In the genomic region with DNA sequence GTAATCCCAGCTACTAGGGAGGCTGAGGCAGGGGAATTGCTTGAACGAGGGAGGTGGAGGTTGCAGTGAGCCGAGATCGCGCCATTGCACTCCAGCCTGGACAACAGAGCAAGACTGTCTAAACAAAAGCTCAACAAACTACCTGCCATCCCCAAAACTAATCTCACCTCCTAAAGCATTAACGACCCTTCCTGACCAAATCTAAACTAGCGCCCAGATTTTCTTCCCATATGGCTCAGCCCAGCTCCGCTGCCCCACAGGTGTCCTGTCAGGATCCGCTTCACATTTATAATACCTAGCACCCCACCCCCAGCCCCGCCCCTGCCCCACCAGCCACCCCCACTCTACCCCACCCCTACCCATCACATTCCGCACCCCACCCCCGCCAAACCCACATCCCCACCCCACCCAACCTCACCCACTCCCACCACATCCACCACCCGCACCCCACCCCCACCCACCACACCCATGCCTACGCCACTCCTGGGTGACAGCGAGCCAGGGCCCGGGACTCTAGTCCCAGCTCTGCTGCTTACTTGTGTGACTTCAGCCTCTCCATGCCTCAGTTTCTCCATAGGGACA, we compare ENCODE assay signal across 8 cellular contexts. TPM values are rescaled to one million over a fixed set of nuclear protein-coding genes. Genes with fewer than 3 reads are reported as not detected.
DNase-seq lines count a peak whose midpoint lies in the region; ATAC-seq and TF ChIP-seq lines count a peak whose summit lies in the region.

No MANE protein-coding gene starts in this region.

- peak overlapping the region; percentile 4 for H3K27ac Mint-ChIP-seq in glutamatergic neuron (ENCODE audit: unreplicated experiment)

- H3K36me3 Mint-ChIP-seq in activated T-cell treated with anti-CD3 and anti-CD28 coated beads, Interleukin-2, amount 50 U/mL, for 4 hours (ENCODE audit: insufficient read depth) = no peaks in the 10 kb centered on the region
- H3K36me3 Mint-ChIP-seq in glutamatergic neuron (ENCODE audit: unreplicated experiment) = no peaks in the 10 kb centered on the region

- H3K27me3 ChIP-seq in skeletal muscle tissue (ENCODE audit: control insufficient read depth in 3 of 3, insufficient read depth in 3 of 3, low read length in 3 of 3) = no peaks in the 10 kb centered on the region

- no peaks in the 10 kb centered on the region for H3K9me3 ChIP-seq in skeletal muscle tissue (ENCODE audit: control insufficient read depth in 3 of 3, low read length in 3 of 3)

- TF ChIP-seq CTCF in 22Rv1 (IDR thresholded peaks at IDR 0.05) (no peak), glutamatergic neuron (IDR thresholded peaks at IDR 0.05; ENCODE audit: partially characterized antibody, unreplicated experiment) (no peak)

- H3K9ac ChIP-seq in skeletal muscle tissue (ENCODE audit: low read depth in 1 of 3, low read length in 3 of 3) = peak overlapping the region; percentile 95 to 97 (median 95)

- H3K4me3 ChIP-seq in skeletal muscle tissue (ENCODE audit: low read length in 3 of 3) = peak overlapping the region; percentile 82 to 95 (median 93)

- peak overlapping the region; percentile 81 for H3K27ac ChIP-seq in 22Rv1
- peak overlapping the region; percentile 94 for H3K27ac ChIP-seq in skeletal muscle tissue (ENCODE audit: low read depth, low read length)

- peak overlapping the region; percentile 81 for H3K4me3 Mint-ChIP-seq in activated T-cell treated with anti-CD3 and anti-CD28 coated beads, Interleukin-2, amount 50 U/mL, for 4 hours
- peak overlapping the region; percentile 85 for H3K4me3 Mint-ChIP-seq in glutamatergic neuron (ENCODE audit: unreplicated experiment)

- peaks cover 0 to 6% (median 0%) of the 10 kb centered on the region in 3 donors for H3K36me3 ChIP-seq in skeletal muscle tissue (ENCODE audit: control insufficient read depth in 3 of 3, insufficient read depth in 3 of 3, low read length in 3 of 3)

- peaks cover 22 to 43% (median 26%) of the 10 kb centered on the region in 3 donors for H3K4me1 ChIP-seq in skeletal muscle tissue (ENCODE audit: control insufficient read depth in 3 of 3, insufficient read depth in 3 of 3, low read length in 3 of 3)

- peaks cover 61% of the 10 kb centered on the region for H3K4me1 Mint-ChIP-seq in activated T-cell treated with anti-CD3 and anti-CD28 coated beads, Interleukin-2, amount 50 U/mL, for 4 hours (ENCODE audit: low read depth)
- peaks cover 24% of the 10 kb centered on the region for H3K4me1 Mint-ChIP-seq in glutamatergic neuron (ENCODE audit: low read depth, unreplicated experiment)

- DNase-seq in activated T-cell treated with anti-CD3 and anti-CD28 coated beads, Interleukin-2, amount 50 U/mL, for 4 hours = peak; percentile 47
- DNase-seq in glutamatergic neuron = no peak
- no peak for DNase-seq in RPMI8226
- DNase-seq in NCI-H524 treated with DMSO at 0.1 percent for 48 hours (lab: John Stamatoyannopoulos, UW) = no peak

- no peaks in the 10 kb centered on the region for H3K9me3 Mint-ChIP-seq in activated T-cell treated with anti-CD3 and anti-CD28 coated beads, Interleukin-2, amount 50 U/mL, for 4 hours
- H3K9me3 Mint-ChIP-seq in glutamatergic neuron (ENCODE audit: unreplicated experiment) = no peaks in the 10 kb centered on the region

- ATAC-seq in GM19035 (IDR thresholded peaks at IDR 0.05; ENCODE audit: unreplicated experiment) = peak; percentile 14
- ATAC-seq in HG03521 (IDR thresholded peaks at IDR 0.05; ENCODE audit: unreplicated experiment) = peak; percentile 5
- ATAC-seq in activated T-cell treated with anti-CD3 and anti-CD28 coated beads, Interleukin-2, amount 50 U/mL, for 4 hours = peak; percentile 24 to 31

- no peaks in the 10 kb centered on the region for H3K27me3 Mint-ChIP-seq in activated T-cell treated with anti-CD3 and anti-CD28 coated beads, Interleukin-2, amount 50 U/mL, for 4 hours (ENCODE audit: low read depth)
- peaks cover 5% of the 10 kb centered on the region for H3K27me3 Mint-ChIP-seq in glutamatergic neuron (ENCODE audit: unreplicated experiment)

RNA-seq across cellular contexts. Expression of gene C19orf12, which starts 0.6 kb away (rescaled TPM):
- total RNA-seq in activated T-cell treated with anti-CD3 and anti-CD28 coated beads, Interleukin-2, amount 50 U/mL, for 4 hours = 10 to 100 TPM; 39.3 to 45.7 (median 41.0) TPM
- total RNA-seq in glutamatergic neuron (ENCODE audit: unreplicated experiment) (66.7 TPM), skeletal muscle tissue (17.2 TPM)

RNA-seq across cellular contexts. Expression of gene PLEKHF1, which starts 49.2 kb away (rescaled TPM):
- total RNA-seq in activated T-cell treated with anti-CD3 and anti-CD28 coated beads, Interleukin-2, amount 50 U/mL, for 4 hours = 10 to 100 TPM; 16.2 to 20.1 (median 18.4) TPM
- total RNA-seq in glutamatergic neuron (ENCODE audit: unreplicated experiment) = 0.96 TPM
- 16.7 TPM for total RNA-seq in skeletal muscle tissue
